In the genomic region with DNA sequence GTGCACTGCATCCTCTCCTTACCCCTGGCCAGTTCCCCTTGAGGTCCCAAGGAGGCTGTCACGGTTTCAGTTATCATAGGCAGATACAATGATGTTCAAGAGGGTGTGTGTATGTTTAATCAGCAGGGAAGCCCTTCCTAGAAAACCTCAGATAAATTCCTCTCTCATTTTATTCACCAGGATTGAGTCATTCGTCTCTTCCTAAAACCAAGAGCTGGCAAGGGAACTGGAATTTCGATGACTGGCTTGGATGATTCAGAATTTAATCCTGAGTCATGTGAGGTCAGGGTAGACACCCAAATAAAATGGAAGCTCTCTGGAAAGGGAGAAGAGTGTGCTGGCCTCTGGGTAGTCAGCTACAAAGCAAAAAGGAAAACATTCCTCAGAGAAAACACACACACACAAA, we compare ENCODE assay signal across 9 cellular contexts.
DNase-seq lines count a peak whose midpoint lies in the region; ATAC-seq, FAIRE-seq and TF ChIP-seq lines count a peak whose summit lies in the region.
"Had no signal": no experiment of that assay in that cellular context is flagged by ENCODE, and none has a peak within 500 bp of the region (broad histone marks: within the 10 kb centered on the region; RNA-seq: fewer than 3 reads in every experiment).

No MANE protein-coding gene starts in this region.

- no peaks in the 10 kb centered on the region for H3K79me2 ChIP-seq in astrocyte (ENCODE audit: insufficient read depth, low read length)

- peaks cover 10% of the 10 kb centered on the region for H3K4me1 Mint-ChIP-seq in astrocyte (ENCODE audit: low read depth, unreplicated experiment)

- in situ Hi-C loops in ACHN (cut with HindIII; ENCODE audit: low pct_ligation_motif_present, low pct_unique_long_range_greater_than_20kb, low sequenced_read_pairs): no loop called here

- no peak for TF ChIP-seq CTCF in astrocyte (IDR thresholded peaks at IDR 0.05; ENCODE audit: insufficient read depth, low read depth, low read length)
- no peak for TF ChIP-seq CTCF in D721Med (IDR thresholded peaks at IDR 0.05; ENCODE audit: insufficient read depth, missing control alignments)

- H3K4me2 ChIP-seq in astrocyte (ENCODE audit: low read length): peak overlapping the region; percentile 52

- no peak overlapping the region for H2AFZ ChIP-seq in astrocyte (ENCODE audit: low read depth, low read length)

- peaks cover 2% of the 10 kb centered on the region for H3K27me3 Mint-ChIP-seq in astrocyte (ENCODE audit: low read depth, unreplicated experiment)

- H3K9me3 ChIP-seq in astrocyte (ENCODE audit: insufficient read depth, low read depth, low read length): no peaks in the 10 kb centered on the region

- H3K36me3 Mint-ChIP-seq in astrocyte (ENCODE audit: low read depth, unreplicated experiment): no peaks in the 10 kb centered on the region

- intact Hi-C loops in left colon (cut with DNase I, micrococcal nuclease): no loop called here

- peak overlapping the region; percentile 78 for H3K27ac ChIP-seq in astrocyte (ENCODE audit: low read depth, low read length)

- DNase-seq in ACHN (peak; percentile 97), LHCN-M2 (ENCODE audit: low read depth) (peak; percentile 98), astrocyte (ENCODE audit: low read depth) (peak; percentile 97), left colon (no peak), D721Med (ENCODE audit: insufficient read length, low spot score) (no peak), NCI-H524 (lab: John Stamatoyannopoulos, UW) (no peak)
- DNase-seq: NCI-H1436 treated with DMSO at 0.1 percent for 48 hours had no signal

- H3K9me3 Mint-ChIP-seq in astrocyte (ENCODE audit: unreplicated experiment): no peaks in the 10 kb centered on the region

- H3K27me3 ChIP-seq in astrocyte (ENCODE audit: insufficient read depth, low read length): no peaks in the 10 kb centered on the region

- H3K4me1 ChIP-seq in astrocyte (ENCODE audit: insufficient read depth, low read length): peaks cover 6% of the 10 kb centered on the region

- no peak overlapping the region for H3K4me3 Mint-ChIP-seq in astrocyte (ENCODE audit: unreplicated experiment)

- peak; percentile 96 for FAIRE-seq in astrocyte (lab: Jason Lieb, UNC)
- FAIRE-seq in D721Med (lab: Jason Lieb, UNC): no peak

- peak overlapping the region; percentile 48 for H3K9ac ChIP-seq in astrocyte (ENCODE audit: low read length)

- ATAC-seq in left colon (peak; percentile 20), GM21786 (IDR thresholded peaks at IDR 0.05; ENCODE audit: unreplicated experiment) (no peak), HG02763 (IDR thresholded peaks at IDR 0.05; ENCODE audit: unreplicated experiment) (no peak)

- no peak overlapping the region for H3K4me3 ChIP-seq in astrocyte (ENCODE audit: insufficient read depth, low read depth, low read length)

- no peaks in the 10 kb centered on the region for H3K36me3 ChIP-seq in astrocyte (ENCODE audit: insufficient read depth, low read length)

- H4K20me1 ChIP-seq in astrocyte (ENCODE audit: insufficient read depth, low read length): no peaks in the 10 kb centered on the region

- peak overlapping the region; percentile 67 for H3K27ac Mint-ChIP-seq in astrocyte (ENCODE audit: unreplicated experiment)

Comparison
In these comparisons a context has a peak if more than half of its experiments do, and no peak if none do; other contexts are left out.
1. DNase-seq: peak in ACHN (single experiment), LHCN-M2 (single experiment) and astrocyte (single experiment); none in left colon (0 of 2), D721Med (single experiment) and NCI-H524 (0 of 2).